Comparison of ENCODE assay signal across 8 cellular contexts in genomic region chr3:30609930-30610701, GRCh38. TPM values are rescaled to one million over a fixed set of nuclear protein-coding genes. Genes with fewer than 3 reads are reported as not detected.
DNase-seq lines count a peak whose midpoint lies in the region; TF ChIP-seq lines count a peak whose summit lies in the region.

No MANE protein-coding gene starts in this region.

- H3K27me3 Mint-ChIP-seq in activated T-helper 1 cell treated with anti-CD3 and anti-CD28 coated beads, Interleukin-12 subunit alpha, Interleukin-12 subunit beta, Interleukin-2, Interleukin-4 antibody, amounts not matched to agents 30 ng/mL and 10 ng/mL and 1 ng/mL, durations not matched to agents 14 hours and 24 hours and 36 hours (ENCODE audit: insufficient read depth): no peaks in the 10 kb centered on the region

- H3K4me1 ChIP-seq in smooth muscle cell (ENCODE audit: low read depth): peaks cover 11% of the 10 kb centered on the region

- CTCF ChIA-PET in HEK293T (lab: Yijun Ruan, JAX): no interaction called here

- peak overlapping the region; percentile 97 for H3K4me3 Mint-ChIP-seq in activated T-helper 1 cell treated with anti-CD3 and anti-CD28 coated beads, Interleukin-12 subunit alpha, Interleukin-12 subunit beta, Interleukin-2, Interleukin-4 antibody, amounts not matched to agents 30 ng/mL and 10 ng/mL and 1 ng/mL, durations not matched to agents 14 hours and 24 hours and 36 hours

- peaks cover 79% of the 10 kb centered on the region for H3K4me1 Mint-ChIP-seq in activated T-helper 1 cell treated with anti-CD3 and anti-CD28 coated beads, Interleukin-12 subunit alpha, Interleukin-12 subunit beta, Interleukin-2, Interleukin-4 antibody, amounts not matched to agents 30 ng/mL and 10 ng/mL and 1 ng/mL, durations not matched to agents 14 hours and 24 hours and 36 hours (ENCODE audit: low read depth)

- intact Hi-C loops in activated T-helper 1 cell treated with anti-CD3 and anti-CD28 coated beads, Interleukin-12 subunit alpha, Interleukin-12 subunit beta, Interleukin-2, Interleukin-4 antibody, amounts not matched to agents 30 ng/mL and 10 ng/mL and 1 ng/mL, durations not matched to agents 14 hours and 24 hours and 36 hours (cut with micrococcal nuclease): loop anchor here (5.0 to 10.0 kb wide), 4 partner anchors 135 to 1425 kb away; no protein-coding TSS in a partner anchor

- H3K4me3 ChIP-seq in HL-60 (replicated peaks; ENCODE audit: insufficient read depth, low read length) (no peak overlapping the region), fibroblast of villous mesenchyme (ENCODE audit: low read depth, low read length) (peak overlapping the region; percentile 10), smooth muscle cell (peak overlapping the region; percentile 9)

- TF ChIP-seq CTCF in HL-60 (IDR thresholded peaks at IDR 0.05; ENCODE audit: insufficient read depth, low read length): no peak
- no peak for TF ChIP-seq CTCF in fibroblast of villous mesenchyme (IDR thresholded peaks at IDR 0.05; ENCODE audit: insufficient read depth, low read depth, low read length)
- no peak for TF ChIP-seq CTCF in smooth muscle cell (IDR thresholded peaks at IDR 0.05; ENCODE audit: borderline replicate concordance, insufficient read depth, poor library complexity, severe bottlenecking)

- H3K27me3 ChIP-seq in HL-60 (ENCODE audit: insufficient read depth, poor library complexity, severe bottlenecking) (no peaks in the 10 kb centered on the region), smooth muscle cell (ENCODE audit: low read depth) (no peaks in the 10 kb centered on the region)

- H3F3A ChIP-seq in smooth muscle cell (ENCODE audit: low read depth): no peaks in the 10 kb centered on the region

- H3K4me2 ChIP-seq in smooth muscle cell: peak overlapping the region; percentile 93

- H3K27ac ChIP-seq in HL-60 (replicated peaks) (peak overlapping the region; percentile 26; the same call in 1 of the 2 replicates), smooth muscle cell (ENCODE audit: low read depth) (no peak overlapping the region)

- H3K9ac ChIP-seq in smooth muscle cell (ENCODE audit: low read depth): no peak overlapping the region

- H3K27ac Mint-ChIP-seq in activated T-helper 1 cell treated with anti-CD3 and anti-CD28 coated beads, Interleukin-12 subunit alpha, Interleukin-12 subunit beta, Interleukin-2, Interleukin-4 antibody, amounts not matched to agents 30 ng/mL and 10 ng/mL and 1 ng/mL, durations not matched to agents 14 hours and 24 hours and 36 hours: peak overlapping the region; percentile 93

- DNase-seq in HL-60 (ENCODE audit: low read depth in 1 of 2, low spot score in 1 of 2) (no peak), fibroblast of villous mesenchyme (ENCODE audit: low read depth) (no peak), smooth muscle cell (lab: John Stamatoyannopoulos, UW; ENCODE audit: unreplicated experiment) (no peak), NCI-H446 (lab: John Stamatoyannopoulos, UW) (no peak), DMS153 treated with DMSO at 0.1 percent for 48 hours (lab: John Stamatoyannopoulos, UW; ENCODE audit: unreplicated experiment) (no peak), HEK293T (ENCODE audit: extremely low spot score) (no peak), SK-N-DZ (ENCODE audit: low spot score) (no peak)
- no peak for DNase-seq in activated T-helper 1 cell treated with anti-CD3 and anti-CD28 coated beads, Interleukin-12 subunit alpha, Interleukin-12 subunit beta, Interleukin-2, Interleukin-4 antibody, amounts not matched to agents 30 ng/mL and 10 ng/mL and 1 ng/mL, durations not matched to agents 14 hours and 24 hours and 36 hours (ENCODE audit: low spot score)

- H3K9me3 ChIP-seq in smooth muscle cell (replicated peaks; ENCODE audit: low read depth): no peaks in the 10 kb centered on the region

- POLR2A ChIA-PET in HEK293T (lab: Yijun Ruan, JAX): no interaction called here

- no peaks in the 10 kb centered on the region for H3K9me3 Mint-ChIP-seq in activated T-helper 1 cell treated with anti-CD3 and anti-CD28 coated beads, Interleukin-12 subunit alpha, Interleukin-12 subunit beta, Interleukin-2, Interleukin-4 antibody, amounts not matched to agents 30 ng/mL and 10 ng/mL and 1 ng/mL, durations not matched to agents 14 hours and 24 hours and 36 hours

- H3K79me2 ChIP-seq in smooth muscle cell (ENCODE audit: low read depth): peaks cover 86% of the 10 kb centered on the region

- H2AFZ ChIP-seq in smooth muscle cell (ENCODE audit: low read depth): no peak overlapping the region

- peaks cover 37% of the 10 kb centered on the region for H3K36me3 Mint-ChIP-seq in activated T-helper 1 cell treated with anti-CD3 and anti-CD28 coated beads, Interleukin-12 subunit alpha, Interleukin-12 subunit beta, Interleukin-2, Interleukin-4 antibody, amounts not matched to agents 30 ng/mL and 10 ng/mL and 1 ng/mL, durations not matched to agents 14 hours and 24 hours and 36 hours (ENCODE audit: low read depth)

- H3K36me3 ChIP-seq in smooth muscle cell (ENCODE audit: low read depth): no peaks in the 10 kb centered on the region

- WGBS in smooth muscle cell (ENCODE audit: low lambda C conversion rate): 93% methylated on average over 4 of the region's 4 CpGs

- peaks cover 67% of the 10 kb centered on the region for H4K20me1 ChIP-seq in smooth muscle cell (ENCODE audit: low read depth)

TF ChIP-seq in HEK293T, 16 proteins besides CTCF, POLR2A, EP300 and RAD21:
- TF ChIP-seq NFRKB (IDR thresholded peaks at IDR 0.05): no peak
- TF ChIP-seq CTBP1 (IDR thresholded peaks at IDR 0.05; ENCODE audit: borderline replicate concordance): no peak
- TF ChIP-seq, protein P1, sequence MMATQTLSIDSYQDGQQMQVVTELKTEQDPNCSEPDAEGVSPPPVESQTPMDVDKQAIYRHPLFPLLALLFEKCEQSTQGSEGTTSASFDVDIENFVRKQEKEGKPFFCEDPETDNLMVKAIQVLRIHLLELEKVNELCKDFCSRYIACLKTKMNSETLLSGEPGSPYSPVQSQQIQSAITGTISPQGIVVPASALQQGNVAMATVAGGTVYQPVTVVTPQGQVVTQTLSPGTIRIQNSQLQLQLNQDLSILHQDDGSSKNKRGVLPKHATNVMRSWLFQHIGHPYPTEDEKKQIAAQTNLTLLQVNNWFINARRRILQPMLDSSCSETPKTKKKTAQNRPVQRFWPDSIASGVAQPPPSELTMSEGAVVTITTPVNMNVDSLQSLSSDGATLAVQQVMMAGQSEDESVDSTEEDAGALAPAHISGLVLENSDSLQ (IDR thresholded peaks at IDR 0.05): no peak
- TF ChIP-seq L3MBTL2 (conservative IDR thresholded peaks at IDR 0.05): no peak
- TF ChIP-seq BHLHE40 (IDR thresholded peaks at IDR 0.05; ENCODE audit: borderline replicate concordance): no peak
- TF ChIP-seq FOXA1 (IDR thresholded peaks at IDR 0.05): no peak
TF ChIP-seq in HEK293T: peak in this region for 0.

RNA-seq across cellular contexts. Expression of gene TGFBR2, which starts 3.7 kb away (rescaled TPM):
- total RNA-seq in activated T-helper 1 cell treated with anti-CD3 and anti-CD28 coated beads, Interleukin-12 subunit alpha, Interleukin-12 subunit beta, Interleukin-2, Interleukin-4 antibody, amounts not matched to agents 30 ng/mL and 10 ng/mL and 1 ng/mL, durations not matched to agents 14 hours and 24 hours and 36 hours: 58.2 and 59.6 TPM in 2 replicates
- total RNA-seq in fibroblast of villous mesenchyme (34.8 and 37.1 TPM in 2 replicates), smooth muscle cell (53.7 and 60.9 TPM in 2 replicates)
- 37.5 and 39.6 TPM in 2 replicates for polyA plus RNA-seq in smooth muscle cell
- 0.49 and 0.83 TPM in 2 replicates for polyA plus RNA-seq in SK-N-DZ (2014; cell fraction: cytosol; rRNA removed)
- 0.53 and 1.6 TPM in 2 replicates for polyA plus RNA-seq in SK-N-DZ (2014; cell fraction: nucleus; rRNA removed)
